1 cellular context compared by ENCODE assay signal in genomic region chr13:44713793-44714469, GRCh38.
TF ChIP-seq lines count a peak whose summit lies in the region.

No MANE protein-coding gene starts in this region.

TF ChIP-seq in H1, 55 proteins besides CTCF, POLR2A, EP300 and RAD21:
- TF ChIP-seq JUND (IDR thresholded peaks at IDR 0.05; ENCODE audit: low read length) = 0 out of 2 replicates have a peak, but pooled peaks have one; percentile 24
- no peak for TF ChIP-seq BACH1 (IDR thresholded peaks at IDR 0.05; ENCODE audit: low read length)
TF ChIP-seq in H1: peak in this region for 1.
